1 cellular context compared by ENCODE assay signal in genomic region chr21:29114765-29115164, GRCh38.
A peak's percentile ranks its signal among the peaks of the same experiment; 100 is the strongest.
TF ChIP-seq lines count a peak whose summit lies in the region.

No MANE protein-coding gene starts in this region.

TF ChIP-seq in A549, 52 proteins besides CTCF, POLR2A, EP300 and RAD21:
- TF ChIP-seq, protein P1, sequence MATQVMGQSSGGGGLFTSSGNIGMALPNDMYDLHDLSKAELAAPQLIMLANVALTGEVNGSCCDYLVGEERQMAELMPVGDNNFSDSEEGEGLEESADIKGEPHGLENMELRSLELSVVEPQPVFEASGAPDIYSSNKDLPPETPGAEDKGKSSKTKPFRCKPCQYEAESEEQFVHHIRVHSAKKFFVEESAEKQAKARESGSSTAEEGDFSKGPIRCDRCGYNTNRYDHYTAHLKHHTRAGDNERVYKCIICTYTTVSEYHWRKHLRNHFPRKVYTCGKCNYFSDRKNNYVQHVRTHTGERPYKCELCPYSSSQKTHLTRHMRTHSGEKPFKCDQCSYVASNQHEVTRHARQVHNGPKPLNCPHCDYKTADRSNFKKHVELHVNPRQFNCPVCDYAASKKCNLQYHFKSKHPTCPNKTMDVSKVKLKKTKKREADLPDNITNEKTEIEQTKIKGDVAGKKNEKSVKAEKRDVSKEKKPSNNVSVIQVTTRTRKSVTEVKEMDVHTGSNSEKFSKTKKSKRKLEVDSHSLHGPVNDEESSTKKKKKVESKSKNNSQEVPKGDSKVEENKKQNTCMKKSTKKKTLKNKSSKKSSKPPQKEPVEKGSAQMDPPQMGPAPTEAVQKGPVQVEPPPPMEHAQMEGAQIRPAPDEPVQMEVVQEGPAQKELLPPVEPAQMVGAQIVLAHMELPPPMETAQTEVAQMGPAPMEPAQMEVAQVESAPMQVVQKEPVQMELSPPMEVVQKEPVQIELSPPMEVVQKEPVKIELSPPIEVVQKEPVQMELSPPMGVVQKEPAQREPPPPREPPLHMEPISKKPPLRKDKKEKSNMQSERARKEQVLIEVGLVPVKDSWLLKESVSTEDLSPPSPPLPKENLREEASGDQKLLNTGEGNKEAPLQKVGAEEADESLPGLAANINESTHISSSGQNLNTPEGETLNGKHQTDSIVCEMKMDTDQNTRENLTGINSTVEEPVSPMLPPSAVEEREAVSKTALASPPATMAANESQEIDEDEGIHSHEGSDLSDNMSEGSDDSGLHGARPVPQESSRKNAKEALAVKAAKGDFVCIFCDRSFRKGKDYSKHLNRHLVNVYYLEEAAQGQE (IDR thresholded peaks at IDR 0.05): no peak
- TF ChIP-seq BHLHE40 (IDR thresholded peaks at IDR 0.05; ENCODE audit: low read depth, low read length) (no peak), FOSL2 (IDR thresholded peaks at IDR 0.05) (no peak), FOSL2 (CRISPR knock-in tag; IDR thresholded peaks at IDR 0.05) (0 out of 2 replicates have a peak, but pooled peaks have one; percentile 15)
